8 cellular contexts compared by ENCODE assay signal in genomic region chr3:124986153-124987143, GRCh38. TPM values are rescaled to one million over a fixed set of nuclear protein-coding genes. Genes with fewer than 3 reads are reported as not detected.
DNase-seq lines count a peak whose midpoint lies in the region; ATAC-seq and TF ChIP-seq lines count a peak whose summit lies in the region.

No MANE protein-coding gene starts in this region.

- no peaks in the 10 kb centered on the region for H3K79me2 ChIP-seq in KMS-11 (ENCODE audit: insufficient read depth, low read depth)

- 69 to 70% methylated on average over 7 of the region's 7 CpGs for WGBS in lower leg skin, 2 donors

- H3K4me1 ChIP-seq in BE2C (no peaks in the 10 kb centered on the region), KMS-11 (ENCODE audit: low read depth, poor library complexity, severe bottlenecking) (no peaks in the 10 kb centered on the region), mucosa of rectum (ENCODE audit: control insufficient read depth in 2 of 2, insufficient read depth in 2 of 2, low read length in 2 of 2) (peaks cover 10 to 30% of the 10 kb centered on the region in 2 donors)

- no peak overlapping the region for H3K4me3 ChIP-seq in BE2C (ENCODE audit: low read depth, low read length)
- no peak overlapping the region for H3K4me3 ChIP-seq in KMS-11 (IDR thresholded peaks at IDR 0.05; ENCODE audit: insufficient read depth, low read depth, low read length)
- H3K4me3 ChIP-seq in mucosa of rectum (ENCODE audit: low read length in 2 of 2), result no peak overlapping the region
- no peak overlapping the region for H3K4me3 ChIP-seq in lower leg skin (ENCODE audit: low read depth, poor library complexity, severe bottlenecking)

- H3K9me3 ChIP-seq in BE2C (no peaks in the 10 kb centered on the region), mucosa of rectum (ENCODE audit: control insufficient read depth in 2 of 2, low read length in 2 of 2) (no peaks in the 10 kb centered on the region)

- TF ChIP-seq CTCF in BE2C (IDR thresholded peaks at IDR 0.05; ENCODE audit: low read depth, low read length) (peak; percentile 79), KMS-11 (conservative IDR thresholded peaks at IDR 0.05; ENCODE audit: low read depth, low read length) (peak; percentile 49), lower leg skin (IDR thresholded peaks at IDR 0.05) (no peak)

- no peaks in the 10 kb centered on the region for H4K20me1 ChIP-seq in KMS-11 (ENCODE audit: insufficient read depth)

- peaks cover 7% of the 10 kb centered on the region for H3K36me3 ChIP-seq in BE2C
- no peaks in the 10 kb centered on the region for H3K36me3 ChIP-seq in KMS-11 (ENCODE audit: insufficient read depth)
- H3K36me3 ChIP-seq in mucosa of rectum (ENCODE audit: control insufficient read depth in 2 of 2, insufficient read depth in 2 of 2, low read length in 2 of 2), result peaks cover 3 to 5% of the 10 kb centered on the region in 2 donors

- DNase-seq in BE2C, result peak; percentile 43
- peak; percentile 37 for DNase-seq in cerebellum (ENCODE audit: low spot score)
- no peak for DNase-seq in NCI-H345 (lab: John Stamatoyannopoulos, UW)
- DNase-seq in hippocampal formation (lab: John Stamatoyannopoulos, UW), result no peak
- no peak for DNase-seq in lower leg skin (ENCODE audit: low spot score in 2 of 2)

- ATAC-seq in HG03196 (IDR thresholded peaks at IDR 0.05; ENCODE audit: unreplicated experiment), result no peak

- intact Hi-C loops in lower leg skin (cut with DNase I; ENCODE audit: low total_unique reads), result no loop called here

- H3K27ac ChIP-seq in KMS-11 (no peak overlapping the region), mucosa of rectum (ENCODE audit: low read depth in 2 of 2, low read length in 2 of 2) (peak overlapping the region; percentile 46 to 68)

- H2AFZ ChIP-seq in KMS-11 (ENCODE audit: low read depth), result no peak overlapping the region

- H3K27me3 ChIP-seq in BE2C, result no peaks in the 10 kb centered on the region
- H3K27me3 ChIP-seq in KMS-11 (ENCODE audit: insufficient read depth, low read depth), result no peaks in the 10 kb centered on the region
- H3K27me3 ChIP-seq in mucosa of rectum (ENCODE audit: control insufficient read depth in 2 of 2, insufficient read depth in 2 of 2, low read length in 2 of 2), result no peaks in the 10 kb centered on the region

- H3K9ac ChIP-seq in KMS-11, result no peak overlapping the region
- no peak overlapping the region for H3K9ac ChIP-seq in mucosa of rectum (ENCODE audit: low read depth in 1 of 2, low read length in 2 of 2)

- TF ChIP-seq POLR2A in lower leg skin (IDR thresholded peaks at IDR 0.05), result no peak

- H3K4me2 ChIP-seq in KMS-11, result no peak overlapping the region

RNA-seq across cellular contexts. Expression of gene MUC13, which starts 51.9 kb away (rescaled TPM):
- not detected for polyA plus RNA-seq in BE2C (2012; ENCODE audit: insufficient read depth, insufficient read length, low read depth)
- 0.18 TPM for total RNA-seq in cerebellum
- total RNA-seq in lower leg skin, result not detected

Comparison
In these comparisons a context has a peak if more than half of its experiments do, and no peak if none do; other contexts are left out.
1. DNase-seq: peak in BE2C (single experiment) and cerebellum (single experiment); none in NCI-H345 (single experiment), hippocampal formation (0 of 2) and lower leg skin (0 of 2).
2. CTCF ChIP-seq: peak in BE2C (single experiment) and KMS-11 (single experiment); none in lower leg skin (0 of 3).